In the genomic region with DNA sequence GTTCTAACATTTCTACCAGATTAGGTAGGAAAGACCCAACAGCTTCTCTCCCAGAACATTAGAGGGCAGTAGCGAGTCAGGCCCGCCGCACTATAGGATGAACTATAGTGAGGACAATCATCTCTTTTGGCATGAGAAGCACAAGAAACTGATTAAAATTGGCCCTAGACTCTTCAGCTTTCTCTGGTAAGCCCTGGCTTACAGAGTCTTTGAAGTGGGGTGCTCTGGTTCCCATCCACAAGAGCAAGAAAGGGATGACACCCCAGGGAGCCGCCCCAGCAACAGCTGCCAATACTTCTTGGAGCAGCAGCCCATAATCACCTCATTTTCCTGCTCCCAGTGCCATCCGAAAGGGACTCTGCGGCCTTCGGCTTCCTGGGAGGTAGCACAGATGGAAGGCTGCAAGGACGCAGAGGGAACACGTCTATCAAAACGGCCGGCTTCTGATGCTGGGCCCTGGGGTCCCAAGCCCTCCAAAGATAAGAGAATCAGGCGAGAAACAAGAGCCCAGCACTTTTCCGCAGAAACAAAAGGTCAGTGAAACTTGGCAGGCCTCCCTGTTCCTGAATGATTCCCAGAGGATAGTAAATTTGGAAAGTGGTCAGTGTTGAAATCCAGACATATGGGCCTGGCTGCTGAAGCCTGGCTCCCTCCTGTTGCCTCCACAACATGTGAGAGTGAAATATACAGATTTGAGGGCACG, we compare ENCODE assay signal across 8 cellular contexts.
DNase-seq lines count a peak whose midpoint lies in the region; ATAC-seq and TF ChIP-seq lines count a peak whose summit lies in the region.

No MANE protein-coding gene starts in this region.

- peak; percentile 55 for DNase-seq in DMS53 treated with DMSO at 0.1 percent for 48 hours (lab: John Stamatoyannopoulos, UW; ENCODE audit: unreplicated experiment)
- peak; percentile 12 for DNase-seq in HT1080 (ENCODE audit: low read depth)
- DNase-seq in SJCRH30: peak; percentile 87 to 93
- peak; percentile 78 for DNase-seq in choroid plexus epithelial cell (ENCODE audit: low read depth)
- peak in 2 of 3 donors; percentile 48 to 76 for DNase-seq in right lobe of liver
- peak; percentile 35 to 51 for DNase-seq in stimulated activated naive CD8-positive, alpha-beta T cell treated with anti-CD3 and anti-CD28 coated beads, Interleukin-15, amount 100 ng/mL, for 72 hours

- H3K4me3 ChIP-seq in SJCRH30 (peak overlapping the region; percentile 2; the same call in 1 of the 2 replicates), choroid plexus epithelial cell (ENCODE audit: low read depth, low read length) (no peak overlapping the region), right lobe of liver (no peak overlapping the region)

- WGBS in right lobe of liver (ENCODE audit: insufficient coverage, low coverage, low lambda C conversion rate, missing lambda C conversion rate): 45% methylated on average over 14 of the region's 14 CpGs

- TF ChIP-seq POLR2A in right lobe of liver (IDR thresholded peaks at IDR 0.05): no peak

- ATAC-seq in right lobe of liver (peak; percentile 86 to 93 (median 90)), HG02588 (IDR thresholded peaks at IDR 0.05; ENCODE audit: unreplicated experiment) (no peak), HG03039 (IDR thresholded peaks at IDR 0.05; ENCODE audit: unreplicated experiment) (no peak)
- peak; percentile 86 for ATAC-seq in stimulated activated naive CD8-positive, alpha-beta T cell treated with anti-CD3 and anti-CD28 coated beads, Interleukin-15, amount 100 ng/mL, for 72 hours

- peaks cover 2% of the 10 kb centered on the region; the same call in 1 of the 2 replicates for H3K4me1 ChIP-seq in SJCRH30
- no peaks in the 10 kb centered on the region for H3K4me1 ChIP-seq in right lobe of liver

- TF ChIP-seq CTCF in choroid plexus epithelial cell (conservative IDR thresholded peaks at IDR 0.05; ENCODE audit: low read depth, low read length): peak; percentile 97
- TF ChIP-seq CTCF in right lobe of liver (IDR thresholded peaks at IDR 0.05): peak; percentile 52 to 95 (median 84)

- no peak overlapping the region for H3K27ac Mint-ChIP-seq in stimulated activated naive CD8-positive, alpha-beta T cell treated with anti-CD3 and anti-CD28 coated beads, Interleukin-15, amount 100 ng/mL, for 72 hours

- no peak overlapping the region; the same call in 1 of the 2 replicates for H3K27ac ChIP-seq in SJCRH30
- H3K27ac ChIP-seq in right lobe of liver: peak overlapping the region in 1 of 3 donors; percentile 41

- H3K4me1 Mint-ChIP-seq in stimulated activated naive CD8-positive, alpha-beta T cell treated with anti-CD3 and anti-CD28 coated beads, Interleukin-15, amount 100 ng/mL, for 72 hours: no peaks in the 10 kb centered on the region

- H3K27me3 ChIP-seq in SJCRH30: no peaks in the 10 kb centered on the region
- no peaks in the 10 kb centered on the region for H3K27me3 ChIP-seq in right lobe of liver

- peaks cover 12% of the 10 kb centered on the region in 2 donors for H3K9me3 Mint-ChIP-seq in stimulated activated naive CD8-positive, alpha-beta T cell treated with anti-CD3 and anti-CD28 coated beads, Interleukin-15, amount 100 ng/mL, for 72 hours

- H3K36me3 ChIP-seq in SJCRH30 (no peaks in the 10 kb centered on the region), right lobe of liver (no peaks in the 10 kb centered on the region)

- H3K27me3 Mint-ChIP-seq in stimulated activated naive CD8-positive, alpha-beta T cell treated with anti-CD3 and anti-CD28 coated beads, Interleukin-15, amount 100 ng/mL, for 72 hours: peaks cover 55% of the 10 kb centered on the region

- H3K4me3 Mint-ChIP-seq in stimulated activated naive CD8-positive, alpha-beta T cell treated with anti-CD3 and anti-CD28 coated beads, Interleukin-15, amount 100 ng/mL, for 72 hours: no peak overlapping the region

- intact Hi-C loops in right lobe of liver (cut with DNase I): no loop called here

- H3K9me3 ChIP-seq in SJCRH30 (replicated peaks) (no peaks in the 10 kb centered on the region), right lobe of liver (no peaks in the 10 kb centered on the region)

Comparison
In these comparisons a context has a peak if more than half of its experiments do, and no peak if none do; other contexts are left out.
1. DNase-seq: peak in every context shown above with its lines; median percentile 90 in SJCRH30; 78 in choroid plexus epithelial cell; 62 in right lobe of liver; 55 in DMS53 treated with DMSO at 0.1 percent for 48 hours; 43 in stimulated activated naive CD8-positive, alpha-beta T cell treated with anti-CD3 and anti-CD28 coated beads, Interleukin-15, amount 100 ng/mL, for 72 hours; 12 in HT1080.
2. ATAC-seq: peak in right lobe of liver (4 of 4) and stimulated activated naive CD8-positive, alpha-beta T cell treated with anti-CD3 and anti-CD28 coated beads, Interleukin-15, amount 100 ng/mL, for 72 hours (single experiment); none in HG02588 (single experiment) and HG03039 (single experiment).